11 cellular contexts compared by ENCODE assay signal in the genomic region with DNA sequence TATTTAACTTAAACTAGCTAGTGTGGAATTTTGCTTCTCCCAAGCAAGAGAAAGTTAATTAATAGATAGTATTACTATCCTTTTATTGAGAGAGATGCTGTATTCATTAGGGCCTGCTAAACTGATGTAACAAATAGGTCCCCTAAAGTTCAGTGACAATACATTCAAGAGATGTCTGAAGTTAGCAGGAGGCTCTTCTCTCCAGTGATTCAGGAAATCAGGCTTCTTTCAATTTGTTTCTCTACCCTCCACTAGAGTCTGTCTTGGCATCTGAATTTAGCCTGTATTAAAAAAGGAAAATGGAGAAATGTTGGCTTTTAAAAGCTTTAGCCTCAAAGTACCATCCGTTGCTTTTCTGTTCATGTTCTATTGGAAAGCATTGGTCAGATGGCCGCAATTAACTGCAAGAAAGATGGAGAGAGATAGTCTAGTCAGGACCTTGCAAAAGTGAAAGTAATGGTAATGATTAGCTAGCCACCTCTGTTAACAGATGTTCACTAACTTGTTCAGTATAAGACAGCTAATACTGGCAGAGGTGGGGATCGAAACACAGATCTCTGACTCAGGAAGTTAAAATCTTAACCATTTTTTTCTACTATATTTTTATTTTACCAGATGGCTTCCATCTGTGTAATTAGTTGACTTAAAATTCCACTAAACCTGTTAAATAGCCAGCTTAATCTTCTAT.
DNase-seq lines count a peak whose midpoint lies in the region; ATAC-seq lines count a peak whose summit lies in the region.
"Had no signal": no experiment of that assay in that cellular context is flagged by ENCODE, and none has a peak within 500 bp of the region (broad histone marks: within the 10 kb centered on the region; RNA-seq: fewer than 3 reads in every experiment).

No MANE protein-coding gene starts in this region.

- H3K36me3 Mint-ChIP-seq in stimulated activated naive B cell treated with anti-CD40 and anti-IgM and Interleukin-4, amounts not matched to agents 10 μg/mL and 1 μg/mL and 100 μg/mL, for 72 hours = no peaks in the 10 kb centered on the region

- no peaks in the 10 kb centered on the region for H3K4me1 Mint-ChIP-seq in stimulated activated naive B cell treated with anti-CD40 and anti-IgM and Interleukin-4, amounts not matched to agents 10 μg/mL and 1 μg/mL and 100 μg/mL, for 72 hours
- H3K4me1 Mint-ChIP-seq: neural crest cell had no signal

- peak; percentile 98 for ATAC-seq in GM19043 (IDR thresholded peaks at IDR 0.05; ENCODE audit: low read depth, unreplicated experiment)
- peak; percentile 86 for ATAC-seq in HG02571 (IDR thresholded peaks at IDR 0.05; ENCODE audit: unreplicated experiment)
- ATAC-seq in HG03378 (IDR thresholded peaks at IDR 0.05; ENCODE audit: unreplicated experiment) = peak; percentile 97
- ATAC-seq in stimulated activated naive B cell treated with anti-CD40 and anti-IgM and Interleukin-4, amounts not matched to agents 10 μg/mL and 1 μg/mL and 100 μg/mL, for 72 hours (replicated peaks) = no peak

- H3K9me3 Mint-ChIP-seq in stimulated activated naive B cell treated with anti-CD40 and anti-IgM and Interleukin-4, amounts not matched to agents 10 μg/mL and 1 μg/mL and 100 μg/mL, for 72 hours = peaks cover 0 to under 1% of the 10 kb centered on the region in 2 donors
- H3K9me3 Mint-ChIP-seq: neural crest cell had no signal

- no peaks in the 10 kb centered on the region for H3K27me3 Mint-ChIP-seq in stimulated activated naive B cell treated with anti-CD40 and anti-IgM and Interleukin-4, amounts not matched to agents 10 μg/mL and 1 μg/mL and 100 μg/mL, for 72 hours

- H3K27ac Mint-ChIP-seq in stimulated activated naive B cell treated with anti-CD40 and anti-IgM and Interleukin-4, amounts not matched to agents 10 μg/mL and 1 μg/mL and 100 μg/mL, for 72 hours = no peak overlapping the region

- no peak overlapping the region for H3K4me3 Mint-ChIP-seq in stimulated activated naive B cell treated with anti-CD40 and anti-IgM and Interleukin-4, amounts not matched to agents 10 μg/mL and 1 μg/mL and 100 μg/mL, for 72 hours
- H3K4me3 Mint-ChIP-seq: neural crest cell had no signal

- DNase-seq in kidney tubule cell (ENCODE audit: low spot score) (peak; percentile 64), kidney glomerular epithelial cell (lab: John Stamatoyannopoulos, UW) (no peak), NCI-H2107 (lab: John Stamatoyannopoulos, UW) (no peak), GOT3 (lab: John Stamatoyannopoulos, UW) (no peak)
- no peak for DNase-seq in stimulated activated naive B cell treated with anti-CD40 and anti-IgM and Interleukin-4, amounts not matched to agents 10 μg/mL and 1 μg/mL and 100 μg/mL, for 72 hours
- DNase-seq: amniotic stem cell; effector CD4-positive, alpha-beta T cell had no signal

Comparison
In these comparisons a context has a peak if more than half of its experiments do, and no peak if none do; other contexts are left out.
1. ATAC-seq: peak in GM19043 (single experiment), HG02571 (single experiment) and HG03378 (single experiment); none in stimulated activated naive B cell treated with anti-CD40 and anti-IgM and Interleukin-4, amounts not matched to agents 10 μg/mL and 1 μg/mL and 100 μg/mL, for 72 hours (0 of 2).